ENCODE assay signal across 21 cellular contexts in genomic region chr1:7552402-7552801, GRCh38.
DNase-seq lines count a peak whose midpoint lies in the region; ATAC-seq, FAIRE-seq and TF ChIP-seq lines count a peak whose summit lies in the region.
"Had no signal": no experiment of that assay in that cellular context is flagged by ENCODE, and none has a peak within 500 bp of the region (broad histone marks: within the 10 kb centered on the region; RNA-seq: fewer than 3 reads in every experiment).

No MANE protein-coding gene starts in this region.

- peak; percentile 82 for DNase-seq in ACHN
- peak; percentile 98 for DNase-seq in RCC 7860 (ENCODE audit: low spot score)
- DNase-seq in cardiac septum (ENCODE audit: low spot score) = peak; percentile 74
- peak; percentile 74 to 92 for DNase-seq in lung microvascular endothelial cell (ENCODE audit: low read depth in 2 of 2)
- DNase-seq in testis = no peak
- DNase-seq in NCI-H1694 (lab: John Stamatoyannopoulos, UW) = no peak
- DNase-seq: activated CD4-positive, alpha-beta memory T cell treated with anti-CD3 and anti-CD28 coated beads for 36 hours; CD8-positive, alpha-beta T cell; effector CD4-positive, alpha-beta T cell; foreskin keratinocyte; NCI-H1105; NCI-H345; stimulated activated naive B cell treated with anti-CD40 and anti-IgM and Interleukin-4, amounts not matched to agents 10 μg/mL and 1 μg/mL and 100 μg/mL, for 72 hours had no signal

- no peaks in the 10 kb centered on the region for H3K27me3 ChIP-seq in testis
- H3K27me3 ChIP-seq: SJSA1, vagina had no signal

- 65 to 70% methylated on average over 9 of the region's 9 CpGs for WGBS in testis, 2 donors

- no peaks in the 10 kb centered on the region for H3K9me3 ChIP-seq in testis
- H3K9me3 ChIP-seq: A549, vagina had no signal

- ATAC-seq in GM21825 (IDR thresholded peaks at IDR 0.05; ENCODE audit: unreplicated experiment) (no peak), HG02763 (IDR thresholded peaks at IDR 0.05; ENCODE audit: unreplicated experiment) (no peak)
- ATAC-seq: CD8-positive, alpha-beta T cell; foreskin keratinocyte; K562; stimulated activated naive B cell treated with anti-CD40 and anti-IgM and Interleukin-4, amounts not matched to agents 10 μg/mL and 1 μg/mL and 100 μg/mL, for 72 hours had no signal

- intact Hi-C loops in cardiac septum (cut with DNase I) (no loop called here), testis (cut with DNase I; ENCODE audit: low total_unique reads) (no loop called here)

- H3K36me3 ChIP-seq in testis (ENCODE audit: low read depth, missing control alignments) = no peaks in the 10 kb centered on the region
- H3K36me3 ChIP-seq: SJSA1, vagina had no signal

- in situ Hi-C loops in ACHN (cut with HindIII; ENCODE audit: low pct_ligation_motif_present, low pct_unique_long_range_greater_than_20kb, low sequenced_read_pairs) = no loop called here

- no peak overlapping the region for H3K4me3 ChIP-seq in testis
- H3K4me3 ChIP-seq: A549, K562, SJSA1, vagina had no signal

- peaks cover 26% of the 10 kb centered on the region for H3K4me1 ChIP-seq in testis

- TF ChIP-seq CTCF in testis (IDR thresholded peaks at IDR 0.05) = no peak

- TF ChIP-seq POLR2A in testis (IDR thresholded peaks at IDR 0.05) = no peak

- no peak overlapping the region for H3K27ac ChIP-seq in testis
- H3K27ac ChIP-seq: foreskin keratinocyte, SJSA1 had no signal

- FAIRE-seq in RCC 7860 (lab: Jason Lieb, UNC) = peak; percentile 96
- FAIRE-seq: A549, GM18507, islet of Langerhans, K562 had no signal

Comparison
In these comparisons a context has a peak if more than half of its experiments do, and no peak if none do; other contexts are left out.
1. DNase-seq: peak in ACHN (single experiment), RCC 7860 (single experiment), cardiac septum (single experiment) and lung microvascular endothelial cell (2 of 2); none in testis (single experiment) and NCI-H1694 (single experiment).